9 cellular contexts compared by ENCODE assay signal in genomic region chr5:7897014-7897600, GRCh38. TPM values are rescaled to one million over a fixed set of nuclear protein-coding genes. Genes with fewer than 3 reads are reported as not detected.
DNase-seq lines count a peak whose midpoint lies in the region; ATAC-seq and TF ChIP-seq lines count a peak whose summit lies in the region.
"Had no signal": no experiment of that assay in that cellular context is flagged by ENCODE, and none has a peak within 500 bp of the region (broad histone marks: within the 10 kb centered on the region; RNA-seq: fewer than 3 reads in every experiment).

No MANE protein-coding gene starts in this region.

- no peaks in the 10 kb centered on the region for H3K9me3 ChIP-seq in lower lobe of right lung

- no peaks in the 10 kb centered on the region for H3K4me1 ChIP-seq in lower lobe of right lung

- peak; percentile 50 for ATAC-seq in HG03066 (IDR thresholded peaks at IDR 0.05; ENCODE audit: low read depth, unreplicated experiment)
- no peak for ATAC-seq in lower lobe of right lung

- H3K4me3 ChIP-seq in epithelial cell of esophagus (ENCODE audit: low read length) (no peak overlapping the region), lower lobe of right lung (no peak overlapping the region)

- no peak overlapping the region for H3K4me3 Mint-ChIP-seq in CD14-positive monocyte
- H3K4me3 Mint-ChIP-seq: CD4-positive, CD25-positive, alpha-beta regulatory T cell had no signal

- H3K27ac Mint-ChIP-seq in CD14-positive monocyte = no peak overlapping the region
- H3K27ac Mint-ChIP-seq: CD4-positive, CD25-positive, alpha-beta regulatory T cell had no signal

- DNase-seq in NCI-H2029 (lab: John Stamatoyannopoulos, UW) (peak; percentile 7), NCI-H2029 treated with DMSO at 0.1 percent for 48 hours (lab: John Stamatoyannopoulos, UW) (no peak), SK-N-DZ (ENCODE audit: low spot score) (peak; percentile 26), epithelial cell of esophagus (ENCODE audit: low read depth) (peak; percentile 84), lower lobe of right lung (no peak), cardiac septum (ENCODE audit: low spot score) (no peak), CD14-positive monocyte (ENCODE audit: low spot score) (no peak)

- H3K4me1 Mint-ChIP-seq in CD14-positive monocyte = no peaks in the 10 kb centered on the region

- intact Hi-C loops in lower lobe of right lung (cut with DNase I) = no loop called here
- intact Hi-C loops in cardiac septum (cut with DNase I) = no loop called here
- intact Hi-C loops in CD14-positive monocyte (cut with micrococcal nuclease) = no loop called here

- H3K36me3 Mint-ChIP-seq in CD14-positive monocyte = peaks cover 87% of the 10 kb centered on the region in 2 donors

- H3K36me3 ChIP-seq in lower lobe of right lung = peaks cover 100% of the 10 kb centered on the region

- H3K27ac ChIP-seq in lower lobe of right lung = no peak overlapping the region

- peaks cover 0 to under 1% (median 0%) of the 10 kb centered on the region in 3 donors for H3K27me3 Mint-ChIP-seq in CD14-positive monocyte (ENCODE audit: low read depth in 3 of 3)
- H3K27me3 Mint-ChIP-seq: CD4-positive, CD25-positive, alpha-beta regulatory T cell had no signal

- no peaks in the 10 kb centered on the region for H3K27me3 ChIP-seq in lower lobe of right lung (ENCODE audit: low read depth)

- peaks cover 0 to 1% (median 0%) of the 10 kb centered on the region in 7 donors for H3K9me3 Mint-ChIP-seq in CD14-positive monocyte
- H3K9me3 Mint-ChIP-seq: CD4-positive, CD25-positive, alpha-beta regulatory T cell had no signal

- peak; percentile 77 for TF ChIP-seq CTCF in epithelial cell of esophagus (IDR thresholded peaks at IDR 0.05; ENCODE audit: insufficient read depth, low read depth, low read length, missing control alignments)
- no peak for TF ChIP-seq CTCF in lower lobe of right lung (IDR thresholded peaks at IDR 0.05)
- no peak for TF ChIP-seq CTCF in CD14-positive monocyte (IDR thresholded peaks at IDR 0.05)

RNA-seq across cellular contexts. Expression of gene MTRR, which starts 28.2 kb away (rescaled TPM):
- 29.4 and 32.2 TPM in 2 replicates for polyA plus RNA-seq in SK-N-DZ (2014; cell fraction: cytosol; rRNA removed)
- polyA plus RNA-seq in SK-N-DZ (2014; cell fraction: nucleus; rRNA removed) = 65.0 and 79.7 TPM in 2 replicates
- 92.9 TPM for total RNA-seq in lower lobe of right lung
- total RNA-seq in cardiac septum = 37.2 TPM
- polyA plus RNA-seq in CD14-positive monocyte = 10 to 100 TPM; 18.0 to 22.1 TPM

RNA-seq across cellular contexts. Expression of gene FASTKD3, which starts 28.3 kb away (rescaled TPM):
- 22.9 and 29.3 TPM in 2 replicates for polyA plus RNA-seq in SK-N-DZ (2014; cell fraction: cytosol; rRNA removed)
- polyA plus RNA-seq in SK-N-DZ (2014; cell fraction: nucleus; rRNA removed) = 28.3 and 51.3 TPM in 2 replicates
- total RNA-seq in lower lobe of right lung (9.4 TPM), cardiac septum (4.7 TPM)
- 10 to 100 TPM; 10.7 to 15.5 TPM for polyA plus RNA-seq in CD14-positive monocyte

RNA-seq across cellular contexts. Expression of gene CFAP90, which starts 46.2 kb away (rescaled TPM):
- not detected in 2 replicates for polyA plus RNA-seq in SK-N-DZ (2014; cell fraction: cytosol; rRNA removed)
- polyA plus RNA-seq in SK-N-DZ (2014; cell fraction: nucleus; rRNA removed) = not detected in 2 replicates
- total RNA-seq in lower lobe of right lung (10.7 TPM), cardiac septum (not detected)
- not detected for polyA plus RNA-seq in CD14-positive monocyte
- total RNA-seq: CD4-positive, CD25-positive, alpha-beta regulatory T cell had no signal
- polyA plus RNA-seq: CD4-positive, CD25-positive, alpha-beta regulatory T cell had no signal

Comparison
In these comparisons a context has a peak if more than half of its experiments do, and no peak if none do; other contexts are left out.
1. DNase-seq: peak in NCI-H2029 (single experiment), SK-N-DZ (single experiment) and epithelial cell of esophagus (single experiment); none in NCI-H2029 treated with DMSO at 0.1 percent for 48 hours (single experiment), lower lobe of right lung (single experiment), cardiac septum (single experiment) and CD14-positive monocyte (single experiment).
2. RNA of gene CFAP90, which starts 46.2 kb away (total RNA-seq): 10.7 TPM in lower lobe of right lung (single experiment); not detected in cardiac septum (single experiment); every median in the first group is over 10 times any median in the second.